Comparison of ENCODE assay signal across 8 cellular contexts in the genomic region with DNA sequence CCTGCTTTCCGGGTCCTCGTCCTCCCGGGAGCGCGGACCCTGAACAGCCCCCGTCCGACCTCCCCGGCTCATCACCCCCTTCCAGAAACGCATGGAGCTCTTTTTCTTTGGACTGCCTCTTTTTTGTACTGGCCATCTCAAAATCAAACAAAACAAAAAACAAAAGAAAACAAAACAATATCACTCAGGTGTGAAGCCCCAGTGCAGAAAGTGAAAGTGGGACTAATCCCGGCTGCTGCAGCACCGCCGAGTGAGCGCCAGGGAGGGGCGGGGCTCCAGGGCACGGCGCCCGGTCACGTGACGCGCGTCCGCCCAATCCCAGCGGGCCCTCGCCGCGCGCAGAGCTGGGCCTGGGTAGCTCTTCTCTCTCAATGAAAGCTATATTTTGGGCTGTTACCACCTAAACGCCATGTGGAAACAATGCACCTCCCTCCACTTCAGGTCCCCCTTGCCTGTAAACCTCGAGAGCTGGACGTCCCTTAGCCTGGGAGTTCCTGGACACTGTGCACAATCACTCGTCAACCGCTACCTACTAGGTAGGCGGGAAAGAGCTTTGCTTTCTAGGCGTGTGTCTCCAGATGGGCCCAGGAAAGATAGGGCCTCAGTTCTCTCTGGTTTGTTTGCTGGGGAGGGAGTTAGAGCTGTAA.
DNase-seq lines count a peak whose midpoint lies in the region; ATAC-seq, FAIRE-seq and TF ChIP-seq lines count a peak whose summit lies in the region.

No MANE protein-coding gene starts in this region.

- no peak for TF ChIP-seq CTCF in H1 (IDR thresholded peaks at IDR 0.05; ENCODE audit: control extremely low read depth in 1 of 3, insufficient read depth in 1 of 3, low read depth in 1 of 3, low read length in 3 of 3)

- no peak for TF ChIP-seq POLR2A in H1 (IDR thresholded peaks at IDR 0.05; ENCODE audit: control extremely low read depth in 1 of 2, low read depth in 2 of 2, low read length in 2 of 2)

- H3K4me2 ChIP-seq in BLaER1 treated with 17β-estradiol and CSF1 and Interleukin-3, amounts not matched to agents 10 nM and 100 nM, result peak overlapping the region; percentile 86 to 99 (median 95)
- H3K4me2 ChIP-seq in H1 (ENCODE audit: insufficient read depth in 1 of 2, low read depth in 2 of 2, low read length in 2 of 2), result peak overlapping the region; percentile 100

- 1% methylated on average over 34 of the region's 34 CpGs; no CpG with 5 or more reads in 1 of the 2 experiments for WGBS in H1 (ENCODE audit: extremely low coverage in 1 of 2, insufficient coverage in 1 of 2, insufficient read length in 1 of 2, insufficient replicate concordance in 2 of 2, low coverage in 1 of 2, low lambda C conversion rate in 2 of 2, missing lambda C conversion rate in 1 of 2), 2 experiments
- 6 to 10% methylated on average over 27 to 34 of the region's 34 CpGs for WGBS in mesodermal cell (ENCODE audit: insufficient coverage in 2 of 2), 2 experiments

- peaks cover 50 to 98% (median 92%) of the 10 kb centered on the region in 11 experiments for H3K27me3 ChIP-seq in BLaER1 treated with 17β-estradiol and CSF1 and Interleukin-3, amounts not matched to agents 10 nM and 100 nM
- peaks cover 59 to 98% (median 84%) of the 10 kb centered on the region in 4 experiments for H3K27me3 ChIP-seq in H1 (replicated peaks in 1 of 4; ENCODE audit: control insufficient read depth in 3 of 4, extremely low read depth in 1 of 4, insufficient read depth in 3 of 4, low read length in 3 of 4)

- H4K8ac ChIP-seq in H1 (ENCODE audit: extremely low read depth, insufficient read depth, low read length), result peak overlapping the region; percentile 63; the same call in 1 of the 2 replicates

- CTCF ChIA-PET in H1 (lab: Charles Lee; ENCODE audit: partially characterized antibody), result interaction anchor here (0.5 to 3.3 kb wide), 13 partner anchors 10 to 902 kb away, joined by 3 to 8 read pairs (median 5); a partner anchor contains a TSS

- no peaks in the 10 kb centered on the region for H3K79me1 ChIP-seq in H1 (ENCODE audit: low read depth, low read length)

- H3K4ac ChIP-seq in H1 (replicated peaks; ENCODE audit: insufficient read length, low read depth, low read length), result no peak overlapping the region

- H3K23ac ChIP-seq in H1 (ENCODE audit: insufficient read length), result no peak overlapping the region

- POLR2A ChIA-PET in H1 (lab: Charles Lee; ENCODE audit: partially characterized antibody), result interaction anchor here (0.8 to 1.8 kb wide), 9 partner anchors 9 to 97 kb away, joined by 3 to 10 read pairs (median 3); a partner anchor contains a TSS

- H4K91ac ChIP-seq in H1 (replicated peaks; ENCODE audit: insufficient read length, low read length), result no peak overlapping the region

- H2BK120ac ChIP-seq in H1 (replicated peaks; ENCODE audit: low read depth, low read length), result no peak overlapping the region

- no peak overlapping the region; the same call in 1 of the 2 replicates for H3K18ac ChIP-seq in H1 (ENCODE audit: extremely low read depth, low read length)

- peak overlapping the region in 10 of 11 experiments; percentile 19 to 52 (median 34); a peak in 13 of 22 replicates for H3K27ac ChIP-seq in BLaER1 treated with 17β-estradiol and CSF1 and Interleukin-3, amounts not matched to agents 10 nM and 100 nM
- H3K27ac ChIP-seq in H1 (ENCODE audit: low read depth, low read length), result no peak overlapping the region
- no peak overlapping the region for H3K27ac ChIP-seq in mesodermal cell (ENCODE audit: low read depth, low read length, severe bottlenecking)

- no peak overlapping the region for H4K5ac ChIP-seq in H1 (ENCODE audit: insufficient read length, low read depth, low read length)

- H2BK15ac ChIP-seq in H1 (ENCODE audit: low read length), result no peak overlapping the region

- FAIRE-seq in H1 (lab: Jason Lieb, UNC), result no peak

- H3K9ac ChIP-seq in BLaER1 treated with 17β-estradiol and CSF1 and Interleukin-3, amounts not matched to agents 10 nM and 100 nM, result peak overlapping the region; percentile 54 to 93 (median 71)
- H3K9ac ChIP-seq in H1 (replicated peaks in 1 of 4; ENCODE audit: extremely low read depth in 1 of 4, low read depth in 3 of 4, low read length in 3 of 4), result peak overlapping the region in 1 of 4 experiments; percentile 71; a peak in 1 of 7 replicates

- peaks cover 0 to 10% (median 0%) of the 10 kb centered on the region in 11 experiments; a peak in 4 of 22 replicates for H3K9me3 ChIP-seq in BLaER1 treated with 17β-estradiol and CSF1 and Interleukin-3, amounts not matched to agents 10 nM and 100 nM (replicated peaks in 1 of 11)
- H3K9me3 ChIP-seq in H1 (ENCODE audit: insufficient read depth in 2 of 2, low read depth in 1 of 2, low read length in 1 of 2), result no peaks in the 10 kb centered on the region
- no peaks in the 10 kb centered on the region for H3K9me3 ChIP-seq in mesodermal cell (ENCODE audit: control insufficient read depth, low read length)

- TF ChIP-seq EP300 in H1 (IDR thresholded peaks at IDR 0.05; ENCODE audit: borderline replicate concordance in 1 of 2, low read depth in 2 of 2, low read length in 2 of 2), result no peak

- peak; percentile 88 for ATAC-seq in GM19328 (IDR thresholded peaks at IDR 0.05; ENCODE audit: unreplicated experiment)
- peak; percentile 84 for ATAC-seq in HG03442 (IDR thresholded peaks at IDR 0.05; ENCODE audit: unreplicated experiment)

- peak overlapping the region; percentile 99 for H2AFZ ChIP-seq in H1 (ENCODE audit: low read length)

- no peak overlapping the region for H3K14ac ChIP-seq in H1 (ENCODE audit: insufficient read length)

- no peak overlapping the region for H2BK5ac ChIP-seq in H1 (ENCODE audit: low read depth, low read length)

- H2BK20ac ChIP-seq in H1 (ENCODE audit: low read length), result 0 out of 2 replicates have a peak overlapping the region, but pooled peaks have one; percentile 16

- peak overlapping the region; percentile 67 to 83 (median 74) for H3K4me3 ChIP-seq in BLaER1 treated with 17β-estradiol and CSF1 and Interleukin-3, amounts not matched to agents 10 nM and 100 nM
- H3K4me3 ChIP-seq in H1 (ENCODE audit: extremely low read depth in 1 of 4, insufficient read depth in 2 of 4, low read depth in 3 of 4, low read length in 4 of 4) (peak overlapping the region; percentile 53 to 88 (median 70)), mesodermal cell (ENCODE audit: extremely low read depth, insufficient read depth, low read length, poor library complexity, severe bottlenecking) (peak overlapping the region; percentile 49)

- DNase-seq in NCI-H748 treated with DMSO at 0.1 percent for 48 hours (lab: John Stamatoyannopoulos, UW) (peak; percentile 67), H1 (ENCODE audit: low read depth in 1 of 2, low spot score in 2 of 2) (peak in 1 of 2 experiments; percentile 91)
- DNase-seq in activated CD8-positive, alpha-beta memory T cell treated with anti-CD3 and anti-CD28 coated beads for 24 hours, result peak; percentile 93
- peak; percentile 60 for DNase-seq in stimulated activated CD8-positive, alpha-beta memory T cell treated with anti-CD3 and anti-CD28 coated beads, Interleukin-15, amount 100 ng/mL, for 24 hours (ENCODE audit: low read depth)

- no peak for TF ChIP-seq RAD21 in H1 (IDR thresholded peaks at IDR 0.05 in 1 of 2, conservative IDR thresholded peaks at IDR 0.05 in 1 of 2; ENCODE audit: low read depth in 2 of 2, low read length in 2 of 2)

- H3K56ac ChIP-seq in H1 (replicated peaks; ENCODE audit: insufficient read length, low read depth, low read length), result no peak overlapping the region

- H4K20me1 ChIP-seq in BLaER1 treated with 17β-estradiol and CSF1 and Interleukin-3, amounts not matched to agents 10 nM and 100 nM, result peaks cover 0 to 6% (median 0%) of the 10 kb centered on the region in 11 experiments; a peak in 1 of 22 replicates
- peaks cover 0 to 1% of the 10 kb centered on the region in 2 experiments for H4K20me1 ChIP-seq in H1 (replicated peaks in 1 of 2; ENCODE audit: control insufficient read depth in 1 of 2, insufficient read depth in 2 of 2, low read length in 2 of 2)

- H3K23me2 ChIP-seq in H1 (ENCODE audit: low read depth, low read length), result peaks cover 26% of the 10 kb centered on the region

- no peaks in the 10 kb centered on the region for H3K79me2 ChIP-seq in H1 (ENCODE audit: control insufficient read depth in 1 of 2, insufficient read depth in 2 of 2, low read length in 2 of 2)

- H3K4me1 ChIP-seq in BLaER1 treated with 17β-estradiol and CSF1 and Interleukin-3, amounts not matched to agents 10 nM and 100 nM, result peaks cover 4 to 33% (median 29%) of the 10 kb centered on the region in 10 experiments; a peak in 19 of 20 replicates
- H3K4me1 ChIP-seq in H1 (replicated peaks in 1 of 4; ENCODE audit: control insufficient read depth in 3 of 4, insufficient read depth in 4 of 4, low read length in 3 of 4), result peaks cover 0 to 16% (median 7%) of the 10 kb centered on the region in 4 experiments; a peak in 6 of 7 replicates
- peaks cover under 1% of the 10 kb centered on the region for H3K4me1 ChIP-seq in mesodermal cell (ENCODE audit: control insufficient read depth, insufficient read depth, low read length, poor library complexity, severe bottlenecking)

- no peaks in the 10 kb centered on the region for H3K36me3 ChIP-seq in BLaER1 treated with 17β-estradiol and CSF1 and Interleukin-3, amounts not matched to agents 10 nM and 100 nM
- H3K36me3 ChIP-seq in H1 (ENCODE audit: control insufficient read depth in 2 of 4, insufficient read depth in 4 of 4, low read length in 3 of 4) (no peaks in the 10 kb centered on the region), mesodermal cell (ENCODE audit: control insufficient read depth, insufficient read depth, low read length) (no peaks in the 10 kb centered on the region)

- H2AK5ac ChIP-seq in H1 (ENCODE audit: low read depth, low read length), result no peak overlapping the region

- peak overlapping the region; percentile 95 for H2BK12ac ChIP-seq in H1 (ENCODE audit: low read depth, low read length)

TF ChIP-seq in H1, 55 proteins besides CTCF, POLR2A, EP300 and RAD21 (continues in another document):
- TF ChIP-seq, protein P1, sequence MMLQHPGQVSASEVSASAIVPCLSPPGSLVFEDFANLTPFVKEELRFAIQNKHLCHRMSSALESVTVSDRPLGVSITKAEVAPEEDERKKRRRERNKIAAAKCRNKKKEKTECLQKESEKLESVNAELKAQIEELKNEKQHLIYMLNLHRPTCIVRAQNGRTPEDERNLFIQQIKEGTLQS (IDR thresholded peaks at IDR 0.05; ENCODE audit: insufficient read depth, low read depth, low read length), result peak; percentile 71; the same call in 1 of the 2 replicates
- TF ChIP-seq ZNF274 (IDR thresholded peaks at IDR 0.05; ENCODE audit: borderline replicate concordance, extremely low read depth, low read length) (no peak), CHD2 (IDR thresholded peaks at IDR 0.05; ENCODE audit: low read length) (no peak), CBX8 (IDR thresholded peaks at IDR 0.05; ENCODE audit: borderline replicate concordance, low read depth, low read length) (no peak), SIN3A (conservative IDR thresholded peaks at IDR 0.05 in 1 of 2, IDR thresholded peaks at IDR 0.05 in 1 of 2; ENCODE audit: low read depth in 1 of 2, low read length in 2 of 2) (no peak), SRF (IDR thresholded peaks at IDR 0.05; ENCODE audit: low read depth, low read length) (no peak)
- TF ChIP-seq, protein P2, sequence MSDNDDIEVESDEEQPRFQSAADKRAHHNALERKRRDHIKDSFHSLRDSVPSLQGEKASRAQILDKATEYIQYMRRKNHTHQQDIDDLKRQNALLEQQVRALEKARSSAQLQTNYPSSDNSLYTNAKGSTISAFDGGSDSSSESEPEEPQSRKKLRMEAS (IDR thresholded peaks at IDR 0.05), result peak; percentile 80

Comparison
In these comparisons a context has a peak if more than half of its experiments do, and no peak if none do; other contexts are left out.
1. H3K27ac ChIP-seq: peak in BLaER1 treated with 17β-estradiol and CSF1 and Interleukin-3, amounts not matched to agents 10 nM and 100 nM (10 of 11); none in H1 (single experiment) and mesodermal cell (single experiment).
2. Peak in every context shown above with its lines, with median percentiles within 50 percentile points of each other: H3K4me3 ChIP-seq.